Comparison of ENCODE assay signal across 1 cellular context in the genomic region with DNA sequence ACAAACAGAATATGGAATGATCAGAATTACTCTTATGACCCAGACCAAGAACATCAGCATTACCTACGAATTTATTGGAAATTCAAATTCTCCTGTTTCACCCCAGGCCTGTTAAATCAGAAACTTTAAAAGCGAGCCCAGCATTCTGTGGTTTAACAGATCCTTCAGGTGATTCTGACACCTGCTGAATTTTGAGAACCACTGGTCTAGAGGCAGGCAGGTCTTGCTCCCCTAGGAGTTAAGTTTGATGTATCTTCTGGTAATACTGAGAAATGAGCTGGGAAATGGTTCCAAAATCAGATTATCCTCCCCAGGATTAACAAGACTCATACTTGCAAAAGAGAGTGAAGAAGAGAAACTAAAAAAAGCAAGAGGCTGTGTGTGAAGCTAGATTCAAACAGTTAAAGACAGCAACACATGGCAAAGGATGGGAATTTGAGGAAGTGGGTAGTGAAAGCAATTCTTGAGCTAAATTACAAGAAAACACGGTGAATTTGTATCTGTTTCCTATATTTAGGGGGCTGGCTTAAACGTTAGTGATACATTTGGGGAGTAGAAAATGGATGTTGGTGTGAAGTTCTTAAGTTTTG.
TF ChIP-seq lines count a peak whose summit lies in the region.

No MANE protein-coding gene starts in this region.

TF ChIP-seq in GM23338, 12 proteins besides CTCF, POLR2A, EP300 and RAD21 (continued from another document):
- no peak for TF ChIP-seq ZNF462 (CRISPR knock-in tag; IDR thresholded peaks at IDR 0.05)
- TF ChIP-seq STAT1 (IDR thresholded peaks at IDR 0.05; ENCODE audit: unreplicated experiment): no peak
- TF ChIP-seq JUNB (IDR thresholded peaks at IDR 0.05; ENCODE audit: unreplicated experiment): no peak
- no peak for TF ChIP-seq EZH2phosphoT487 (IDR thresholded peaks at IDR 0.05; ENCODE audit: unreplicated experiment)
- TF ChIP-seq CREB1 (CRISPR knock-in tag; IDR thresholded peaks at IDR 0.05; ENCODE audit: low read depth): no peak
- no peak for TF ChIP-seq POLR2AphosphoS5 (IDR thresholded peaks at IDR 0.05; ENCODE audit: low read depth)
- TF ChIP-seq ZNF331 (CRISPR knock-in tag; IDR thresholded peaks at IDR 0.05; ENCODE audit: low read depth): no peak
